In genomic region chr18:23401400-23402347, GRCh38 we compare ENCODE assay signal across 9 cellular contexts. TPM values are rescaled to one million over a fixed set of nuclear protein-coding genes. Genes with fewer than 3 reads are reported as not detected.
DNase-seq lines count a peak whose midpoint lies in the region; ATAC-seq and TF ChIP-seq lines count a peak whose summit lies in the region.
"Had no signal": no experiment of that assay in that cellular context is flagged by ENCODE, and none has a peak within 500 bp of the region (broad histone marks: within the 10 kb centered on the region; RNA-seq: fewer than 3 reads in every experiment).

No MANE protein-coding gene starts in this region.

- H3K23ac ChIP-seq in IMR-90 (ENCODE audit: low read depth, low read length): peak overlapping the region; percentile 68

- H3K9me1 ChIP-seq in IMR-90 (ENCODE audit: insufficient read depth, low read length): peaks cover 10% of the 10 kb centered on the region

- DNase-seq in AG08396 (ENCODE audit: low spot score): peak; percentile 40
- peak; percentile 73 for DNase-seq in IMR-90
- peak; percentile 17 to 52 (median 46) for DNase-seq in body of pancreas
- peak; percentile 35 to 71 (median 55) for DNase-seq in right lobe of liver
- DNase-seq in amygdala (lab: John Stamatoyannopoulos, UW): no peak
- no peak for DNase-seq in prostate gland (ENCODE audit: low spot score)
- no peak for DNase-seq in activated CD4-positive, CD25-positive, alpha-beta regulatory T cell treated with anti-CD3 and anti-CD28 coated beads, Interleukin-2, amount 50 U/mL, for 72 hours
- no peak for DNase-seq in DMS114 treated with DMSO at 0.1 percent for 48 hours (lab: John Stamatoyannopoulos, UW; ENCODE audit: unreplicated experiment)
- DNase-seq: SHP77 had no signal

- ATAC-seq in IMR-90 (ENCODE audit: low read depth): peak; percentile 96
- peak; percentile 92 for ATAC-seq in body of pancreas
- peak; percentile 91 to 96 (median 96) for ATAC-seq in right lobe of liver

- no TSS peak for BruUV-seq in IMR-90 (replicated peaks; lab: Mats Ljungman, UMichigan)

- H3K4me2 ChIP-seq in IMR-90 (ENCODE audit: low read depth, low read length): 0 out of 2 replicates have a peak overlapping the region, but pooled peaks have one; percentile 3

- peak overlapping the region; percentile 73 for H3K14ac ChIP-seq in IMR-90 (replicated peaks; ENCODE audit: low read depth, low read length)

- peak overlapping the region; percentile 66 for H2AFZ ChIP-seq in IMR-90 (replicated peaks; ENCODE audit: low read length, poor library complexity)

- peak overlapping the region; percentile 63 to 88 for H4K8ac ChIP-seq in IMR-90 (ENCODE audit: low read depth in 2 of 2, low read length in 2 of 2)

- peak overlapping the region; percentile 95 for H2AK5ac ChIP-seq in IMR-90 (ENCODE audit: low read depth, low read length)

- H3K56ac ChIP-seq in IMR-90 (ENCODE audit: extremely low read depth, insufficient read depth, low read length): 0 out of 2 replicates have a peak overlapping the region, but pooled peaks have one; percentile 16

- peak overlapping the region; percentile 89 for H4K91ac ChIP-seq in IMR-90 (ENCODE audit: insufficient read depth, low read depth, low read length)

- H4K20me1 ChIP-seq in IMR-90 (ENCODE audit: insufficient read depth, low read length): no peaks in the 10 kb centered on the region

- peak overlapping the region; percentile 89 for H3K4ac ChIP-seq in IMR-90 (ENCODE audit: low read depth, low read length)

- in situ Hi-C loops in IMR-90 (cut with MboI; ENCODE audit: low sequenced_read_pairs): no loop called here

- dilution Hi-C loops in IMR-90 (cut with HindIII; ENCODE audit: low sequenced_read_pairs, unreplicated experiment): no loop called here

- WGBS in IMR-90 (ENCODE audit: extremely low coverage in 2 of 2, insufficient read length in 1 of 2), 2 experiments: 62% methylated on average over 3 of the region's 10 CpGs; no CpG with 5 or more reads in 1 of the 2 experiments
- WGBS in body of pancreas, 2 donors: 67 to 78% methylated on average over 10 of the region's 10 CpGs
- 49% methylated on average over 6 of the region's 10 CpGs for WGBS in right lobe of liver (ENCODE audit: insufficient coverage, low coverage, low lambda C conversion rate, missing lambda C conversion rate)
- 76% methylated on average over 10 of the region's 10 CpGs for WGBS in prostate gland

- no peak overlapping the region for H2AK9ac ChIP-seq in IMR-90 (replicated peaks; ENCODE audit: low read depth, low read length, poor library complexity)

- no peak for TF ChIP-seq POLR2A in IMR-90 (IDR thresholded peaks at IDR 0.05; ENCODE audit: low read depth, low read length)
- TF ChIP-seq POLR2A in body of pancreas (IDR thresholded peaks at IDR 0.05): no peak
- no peak for TF ChIP-seq POLR2A in right lobe of liver (IDR thresholded peaks at IDR 0.05)
- TF ChIP-seq POLR2A in prostate gland (IDR thresholded peaks at IDR 0.05): no peak

- intact Hi-C loops in IMR-90 (cut with micrococcal nuclease) (no loop called here), body of pancreas (cut with DNase I) (no loop called here), right lobe of liver (cut with DNase I) (no loop called here), prostate gland (cut with DNase I) (no loop called here)

- H3K27me3 ChIP-seq in IMR-90 (ENCODE audit: control insufficient read depth, insufficient read depth, low read length) (no peaks in the 10 kb centered on the region), body of pancreas (no peaks in the 10 kb centered on the region), right lobe of liver (no peaks in the 10 kb centered on the region), prostate gland (replicated peaks; ENCODE audit: insufficient read depth) (no peaks in the 10 kb centered on the region)

- POLR2A ChIA-PET in IMR-90 (lab: Charles Lee; ENCODE audit: unreplicated experiment): no interaction called here

- no peak overlapping the region for H3K9ac ChIP-seq in IMR-90 (ENCODE audit: low read depth, low read length)

- H3K79me1 ChIP-seq in IMR-90 (ENCODE audit: low read depth in 1 of 2, low read length in 2 of 2): peaks cover 4 to 15% of the 10 kb centered on the region in 2 experiments; a peak in 3 of 4 replicates

- peak overlapping the region; percentile 93; the same call in 2 of the 3 replicates for H2BK15ac ChIP-seq in IMR-90 (ENCODE audit: low read depth, low read length)

- H3K18ac ChIP-seq in IMR-90 (ENCODE audit: low read depth, low read length): peak overlapping the region; percentile 52

- no peak overlapping the region for H3K4me3 ChIP-seq in IMR-90 (ENCODE audit: insufficient read depth, low read depth, low read length)
- H3K4me3 ChIP-seq in body of pancreas: no peak overlapping the region
- H3K4me3 ChIP-seq in right lobe of liver: no peak overlapping the region
- H3K4me3 ChIP-seq in prostate gland: no peak overlapping the region

- H4K5ac ChIP-seq in IMR-90 (ENCODE audit: low read depth, low read length): peak overlapping the region; percentile 28

- H3K4me1 ChIP-seq in IMR-90 (ENCODE audit: control insufficient read depth, insufficient read depth, low read length) (peaks cover 12% of the 10 kb centered on the region), body of pancreas (no peaks in the 10 kb centered on the region), right lobe of liver (peaks cover 0 to 16% (median 0%) of the 10 kb centered on the region in 4 donors), prostate gland (replicated peaks) (no peaks in the 10 kb centered on the region)

- peak overlapping the region; percentile 63 for H2BK20ac ChIP-seq in IMR-90 (ENCODE audit: low read depth, low read length)

- H3K27ac ChIP-seq in IMR-90 (ENCODE audit: insufficient read depth, low read length): peak overlapping the region; percentile 61
- H3K27ac ChIP-seq in body of pancreas: peak overlapping the region in 3 of 4 donors; percentile 26 to 67 (median 55)
- peak overlapping the region in 1 of 3 donors; percentile 41 for H3K27ac ChIP-seq in right lobe of liver
- H3K27ac ChIP-seq in prostate gland: no peak overlapping the region

- CTCF ChIA-PET in IMR-90 (lab: Yijun Ruan, JAX): interaction anchor here (1.1 kb wide), 1 partner anchor 23 kb away, joined by 3 read pairs; no protein-coding TSS in a partner anchor

- H3K9me3 ChIP-seq in IMR-90 (ENCODE audit: control insufficient read depth, insufficient read depth, low read length) (no peaks in the 10 kb centered on the region), body of pancreas (no peaks in the 10 kb centered on the region), right lobe of liver (no peaks in the 10 kb centered on the region), prostate gland (no peaks in the 10 kb centered on the region)

- TF ChIP-seq RAD21 in IMR-90 (IDR thresholded peaks at IDR 0.05; ENCODE audit: low read length): no peak

- no peaks in the 10 kb centered on the region for H3K36me3 ChIP-seq in IMR-90 (ENCODE audit: control insufficient read depth, insufficient read depth, low read length)
- no peaks in the 10 kb centered on the region for H3K36me3 ChIP-seq in body of pancreas (replicated peaks in 1 of 2; ENCODE audit: insufficient read depth in 1 of 2, low read depth in 2 of 2)
- H3K36me3 ChIP-seq in right lobe of liver: no peaks in the 10 kb centered on the region
- H3K36me3 ChIP-seq in prostate gland: no peaks in the 10 kb centered on the region

- peak overlapping the region; percentile 58 for H2BK5ac ChIP-seq in IMR-90 (ENCODE audit: low read depth, low read length, poor library complexity, severe bottlenecking)

- TF ChIP-seq CTCF in IMR-90 (conservative IDR thresholded peaks at IDR 0.05; ENCODE audit: low read depth, low read length): no peak
- TF ChIP-seq CTCF in body of pancreas (IDR thresholded peaks at IDR 0.05): no peak
- TF ChIP-seq CTCF in right lobe of liver (IDR thresholded peaks at IDR 0.05): no peak
- no peak for TF ChIP-seq CTCF in prostate gland (IDR thresholded peaks at IDR 0.05)

- H2BK120ac ChIP-seq in IMR-90 (ENCODE audit: low read depth, low read length): peak overlapping the region; percentile 90

TF ChIP-seq in IMR-90, 13 proteins besides CTCF, POLR2A, EP300 and RAD21 (continues in another document):
- no peak for TF ChIP-seq CEBPB (IDR thresholded peaks at IDR 0.05; ENCODE audit: low read depth, low read length)
- TF ChIP-seq MAFK (IDR thresholded peaks at IDR 0.05; ENCODE audit: low read depth, low read length): no peak
- TF ChIP-seq NFE2L2 (IDR thresholded peaks at IDR 0.05; ENCODE audit: low read depth, low read length): no peak
- TF ChIP-seq MAZ (IDR thresholded peaks at IDR 0.05; ENCODE audit: borderline replicate concordance, low read depth, low read length): no peak
- no peak for TF ChIP-seq ELK1 (IDR thresholded peaks at IDR 0.05; ENCODE audit: borderline replicate concordance, low read depth, low read length)
- TF ChIP-seq BHLHE40 (IDR thresholded peaks at IDR 0.05; ENCODE audit: low read depth, low read length): no peak
- no peak for TF ChIP-seq USF2 (IDR thresholded peaks at IDR 0.05; ENCODE audit: low read depth, low read length)
- no peak for TF ChIP-seq FOS (IDR thresholded peaks at IDR 0.05; ENCODE audit: low read depth, low read length)
- no peak for TF ChIP-seq RCOR1 (IDR thresholded peaks at IDR 0.05; ENCODE audit: insufficient replicate concordance, low read length)
- TF ChIP-seq MXI1 (IDR thresholded peaks at IDR 0.05; ENCODE audit: borderline replicate concordance, low read depth, low read length): no peak
- TF ChIP-seq SMC3 (IDR thresholded peaks at IDR 0.05; ENCODE audit: low read depth, low read length): no peak

RNA-seq across cellular contexts. Expression of gene RIOK3, which starts 51.4 kb away (rescaled TPM):
- total RNA-seq in IMR-90 (2012; rRNA removed) (38.9 and 61.4 TPM in 2 replicates), body of pancreas (10 to 100 TPM; 57.3 to 60.6 TPM), right lobe of liver (10 to 100 TPM; 41.3 to 59.5 (median 50.4) TPM), prostate gland (10 to 100 TPM; 40.6 to 44.6 TPM)
- 18.1 and 21.5 TPM in 2 replicates for polyA plus RNA-seq in IMR-90 (2012; rRNA removed)
- 4.7 and 14.1 TPM in 2 replicates for polyA plus RNA-seq in IMR-90 (2012; cell fraction: cytosol; rRNA removed)
- 36.7 and 41.9 TPM in 2 replicates for polyA plus RNA-seq in IMR-90 (2012; cell fraction: nucleus; rRNA removed; ENCODE audit: low replicate concordance)

Comparison
In these comparisons a context has a peak if more than half of its experiments do, and no peak if none do; other contexts are left out.
1. DNase-seq: peak in AG08396 (single experiment), IMR-90 (single experiment), body of pancreas (4 of 4) and right lobe of liver (3 of 3); none in amygdala (0 of 56), prostate gland (single experiment), activated CD4-positive, CD25-positive, alpha-beta regulatory T cell treated with anti-CD3 and anti-CD28 coated beads, Interleukin-2, amount 50 U/mL, for 72 hours (single experiment) and DMS114 treated with DMSO at 0.1 percent for 48 hours (single experiment).
2. H3K27ac ChIP-seq: peak in IMR-90 (single experiment) and body of pancreas (3 of 4); none in prostate gland (0 of 2).
3. Peak in every context shown above with its lines, with median percentiles within 50 percentile points of each other: ATAC-seq.